Comparison of ENCODE assay signal across 22 cellular contexts in the genomic region with DNA sequence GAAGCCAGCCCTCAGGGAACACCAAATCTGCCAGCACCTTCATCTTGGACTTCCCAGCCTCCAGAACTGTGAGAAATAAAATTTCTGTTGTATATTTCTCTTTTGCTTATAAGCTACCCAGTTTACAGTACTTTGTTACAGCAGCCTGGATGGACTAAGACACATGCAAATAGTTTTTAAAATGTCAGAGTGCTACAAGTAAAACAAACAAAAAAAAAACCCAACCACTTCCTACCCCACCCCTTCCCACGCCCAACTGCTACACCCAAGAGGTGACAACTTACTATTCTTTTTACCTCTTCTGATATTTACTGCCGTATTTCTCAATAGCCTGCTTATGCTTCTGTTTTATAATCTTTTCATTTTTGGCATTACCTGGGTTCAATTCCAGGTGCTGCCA. TPM values are rescaled to one million over a fixed set of nuclear protein-coding genes. Genes with fewer than 3 reads are reported as not detected.
DNase-seq lines count a peak whose midpoint lies in the region; ATAC-seq lines count a peak whose summit lies in the region.
"Had no signal": no experiment of that assay in that cellular context is flagged by ENCODE, and none has a peak within 500 bp of the region (broad histone marks: within the 10 kb centered on the region; RNA-seq: fewer than 3 reads in every experiment).

No MANE protein-coding gene starts in this region.

- no peak overlapping the region for H3K4me3 ChIP-seq in Jurkat, Clone E6-1 (ENCODE audit: low read length)
- H3K4me3 ChIP-seq: neural progenitor cell, vagina had no signal

- peak overlapping the region; percentile 49 for H3K4me3 Mint-ChIP-seq in central memory CD8-positive, alpha-beta T cell
- peak overlapping the region; percentile 2 for H3K4me3 Mint-ChIP-seq in natural killer cell treated with Interleukin-12 subunit alpha and Interleukin-12 subunit beta and Interleukin-15 and Interleukin-18, amount 100 ng/mL, for 72 hours
- H3K4me3 Mint-ChIP-seq: activated naive CD8-positive, alpha-beta T cell; CD14-positive monocyte; neural progenitor cell had no signal

- peaks cover 4% of the 10 kb centered on the region for H3K9me3 Mint-ChIP-seq in central memory CD8-positive, alpha-beta T cell
- peaks cover 3% of the 10 kb centered on the region for H3K9me3 Mint-ChIP-seq in natural killer cell treated with Interleukin-12 subunit alpha and Interleukin-12 subunit beta and Interleukin-15 and Interleukin-18, amount 100 ng/mL, for 72 hours

- H3K27me3 Mint-ChIP-seq in central memory CD8-positive, alpha-beta T cell = peaks cover 8% of the 10 kb centered on the region
- H3K27me3 Mint-ChIP-seq in natural killer cell treated with Interleukin-12 subunit alpha and Interleukin-12 subunit beta and Interleukin-15 and Interleukin-18, amount 100 ng/mL, for 72 hours = peaks cover 0 to 9% of the 10 kb centered on the region in 2 donors
- H3K27me3 Mint-ChIP-seq: activated naive CD8-positive, alpha-beta T cell had no signal

- H3K36me3 Mint-ChIP-seq in central memory CD8-positive, alpha-beta T cell (ENCODE audit: insufficient read depth) = peaks cover 4% of the 10 kb centered on the region
- H3K36me3 Mint-ChIP-seq in natural killer cell treated with Interleukin-12 subunit alpha and Interleukin-12 subunit beta and Interleukin-15 and Interleukin-18, amount 100 ng/mL, for 72 hours = peaks cover 9% of the 10 kb centered on the region
- H3K36me3 Mint-ChIP-seq: CD14-positive monocyte had no signal

- no peak overlapping the region for H3K27ac Mint-ChIP-seq in central memory CD8-positive, alpha-beta T cell (ENCODE audit: low read depth)
- H3K27ac Mint-ChIP-seq in natural killer cell treated with Interleukin-12 subunit alpha and Interleukin-12 subunit beta and Interleukin-15 and Interleukin-18, amount 100 ng/mL, for 72 hours = peak overlapping the region in 1 of 2 donors; percentile 30
- H3K27ac Mint-ChIP-seq: activated naive CD8-positive, alpha-beta T cell; CD14-positive monocyte; neural progenitor cell had no signal

- H3K4me1 Mint-ChIP-seq in central memory CD8-positive, alpha-beta T cell = peaks cover 53% of the 10 kb centered on the region
- H3K4me1 Mint-ChIP-seq in natural killer cell treated with Interleukin-12 subunit alpha and Interleukin-12 subunit beta and Interleukin-15 and Interleukin-18, amount 100 ng/mL, for 72 hours (ENCODE audit: low read depth in 2 of 2) = peaks cover 40 to 46% of the 10 kb centered on the region in 2 donors

- peak; percentile 68 for ATAC-seq in central memory CD8-positive, alpha-beta T cell (replicated peaks; ENCODE audit: extremely low read depth, poor library complexity, severe bottlenecking)
- ATAC-seq in natural killer cell treated with Interleukin-12 subunit alpha and Interleukin-12 subunit beta and Interleukin-15 and Interleukin-18, amount 100 ng/mL, for 72 hours = no peak
- ATAC-seq: activated CD4-positive, CD25-positive, alpha-beta regulatory T cell treated with anti-CD3 and anti-CD28 coated beads, Interleukin-2, amount 50 U/mL, for 24 hours; left ventricle myocardium superior; sciatic nerve had no signal

- DNase-seq in activated gamma-delta T cell treated with Interleukin-2 at 50 U/mL for 16 hours = peak; percentile 18
- DNase-seq in activated gamma-delta T cell (lab: John Stamatoyannopoulos, UW) = no peak
- peak; percentile 62 for DNase-seq in Jurkat, Clone E6-1 (ENCODE audit: low read depth, low spot score)
- DNase-seq in central memory CD8-positive, alpha-beta T cell (ENCODE audit: low spot score in 2 of 2) = no peak
- DNase-seq in natural killer cell treated with Interleukin-12 subunit alpha and Interleukin-12 subunit beta and Interleukin-15 and Interleukin-18, amount 100 ng/mL, for 72 hours (ENCODE audit: low spot score) = no peak
- DNase-seq in amniotic stem cell (lab: John Stamatoyannopoulos, UW) = no peak
- DNase-seq in iPS-NIHi11 (ENCODE audit: low spot score) = no peak
- DNase-seq in Ammon's horn (ENCODE audit: low spot score) = no peak
- DNase-seq: DMS153; effector CD8-positive, alpha-beta T cell; foreskin melanocyte; GF-D8; left ventricle myocardium superior; NCI-H1105; NCI-H2081 treated with DMSO at 0.1 percent for 48 hours; NCI-H446 had no signal

RNA-seq across cellular contexts. Expression of gene SPSB1, which starts 8.6 kb away (rescaled TPM):
- 6.8 TPM for polyA plus RNA-seq in Jurkat, Clone E6-1 (2012; ENCODE audit: insufficient read depth, insufficient read length)
- total RNA-seq in natural killer cell treated with Interleukin-12 subunit alpha and Interleukin-12 subunit beta and Interleukin-15 and Interleukin-18, amount 100 ng/mL, for 72 hours = 1 to 10 TPM in 1 of 2 donors, under 1 TPM in 1; 0.78 to 1.4 TPM

RNA-seq across cellular contexts. Expression of gene H6PD, which starts 49.5 kb away (rescaled TPM):
- polyA plus RNA-seq in Jurkat, Clone E6-1 (2012; ENCODE audit: insufficient read depth, insufficient read length) = 3.5 TPM
- 10 to 100 TPM; 14.1 to 15.1 TPM for total RNA-seq in natural killer cell treated with Interleukin-12 subunit alpha and Interleukin-12 subunit beta and Interleukin-15 and Interleukin-18, amount 100 ng/mL, for 72 hours

Comparison
In these comparisons a context has a peak if more than half of its experiments do, and no peak if none do; other contexts are left out.
1. DNase-seq: peak in activated gamma-delta T cell treated with Interleukin-2 at 50 U/mL for 16 hours (single experiment) and Jurkat, Clone E6-1 (single experiment); none in activated gamma-delta T cell (single experiment), central memory CD8-positive, alpha-beta T cell (0 of 2), natural killer cell treated with Interleukin-12 subunit alpha and Interleukin-12 subunit beta and Interleukin-15 and Interleukin-18, amount 100 ng/mL, for 72 hours (single experiment), amniotic stem cell (single experiment), iPS-NIHi11 (single experiment) and Ammon's horn (single experiment).